ENCODE assay signal across 24 cellular contexts in genomic region chr4:30840571-30840970, GRCh38.
DNase-seq lines count a peak whose midpoint lies in the region; ATAC-seq and TF ChIP-seq lines count a peak whose summit lies in the region.
"Had no signal": no experiment of that assay in that cellular context is flagged by ENCODE, and none has a peak within 500 bp of the region (broad histone marks: within the 10 kb centered on the region; RNA-seq: fewer than 3 reads in every experiment).

No MANE protein-coding gene starts in this region.

- no peaks in the 10 kb centered on the region for H3K9me2 ChIP-seq in SK-N-SH

- POLR2A ChIA-PET in SK-N-SH (lab: Yijun Ruan, JAX) = no interaction called here

- H3K9me3 Mint-ChIP-seq in activated CD4-positive, alpha-beta T cell treated with anti-CD3 and anti-CD28 coated beads, Interleukin-2, amount 10 ng/mL, durations not matched to agents 24 days and 14 days = no peaks in the 10 kb centered on the region
- H3K9me3 Mint-ChIP-seq: activated CD4-positive, alpha-beta T cell treated with anti-CD3 and anti-CD28 coated beads, Interleukin-2, amount 10 ng/mL, durations not matched to agents 7 days and 5 days; brain had no signal

- peaks cover 9 to 10% of the 10 kb centered on the region in 2 experiments; a peak in 3 of 4 replicates for H3K4me1 ChIP-seq in SK-N-SH (ENCODE audit: control insufficient read depth in 1 of 2, insufficient read depth in 2 of 2, low read depth in 1 of 2, low read length in 1 of 2)
- H3K4me1 ChIP-seq: spleen, upper lobe of left lung had no signal

- 62% methylated on average over 3 of the region's 3 CpGs for WGBS in SK-N-SH (ENCODE audit: low lambda C conversion rate)

- DNase-seq in SK-N-SH = no peak
- DNase-seq in SK-MEL-5 (ENCODE audit: low read depth, low spot score) = peak; percentile 44
- DNase-seq in foreskin melanocyte = peak; percentile 48
- DNase-seq in stimulated activated naive CD4-positive, alpha-beta T cell treated with Interleukin-2 at 50 U/mL for 16 hours (lab: John Stamatoyannopoulos, UW) = no peak
- DNase-seq in NCI-H774 (lab: John Stamatoyannopoulos, UW) = no peak
- DNase-seq in activated CD4-positive, alpha-beta T cell treated with anti-CD3 and anti-CD28 coated beads, Interleukin-2, amount 10 ng/mL, durations not matched to agents 24 days and 14 days = no peak
- DNase-seq: activated CD4-positive, alpha-beta T cell treated with anti-CD3 and anti-CD28 coated beads, Interleukin-2, amount 10 ng/mL, durations not matched to agents 7 days and 5 days; BE2C; Caco-2; cortex of kidney; EL; HFFc6; immature natural killer cell; NCI-H1694; NCI-H345; spleen; stimulated activated CD4-positive, alpha-beta T cell treated with anti-CD3 and anti-CD28 coated beads, Interleukin-4, amount 100 ng/mL, for 24 hours; stimulated activated naive CD8-positive, alpha-beta T cell treated with anti-CD3 and anti-CD28 coated beads, Interleukin-15, amount 100 ng/mL, for 72 hours; T-cell; upper lobe of left lung had no signal

- H3K27ac Mint-ChIP-seq in activated CD4-positive, alpha-beta T cell treated with anti-CD3 and anti-CD28 coated beads, Interleukin-2, amount 10 ng/mL, durations not matched to agents 24 days and 14 days = no peak overlapping the region
- H3K27ac Mint-ChIP-seq: activated CD4-positive, alpha-beta T cell treated with anti-CD3 and anti-CD28 coated beads, Interleukin-2, amount 10 ng/mL, durations not matched to agents 7 days and 5 days; activated naive CD4-positive, alpha-beta T cell treated with anti-CD3 and anti-CD28 coated beads, Interleukin-2, amount 50 U/mL, for 72 hours; HFFc6; immature natural killer cell; stimulated activated naive CD8-positive, alpha-beta T cell treated with anti-CD3 and anti-CD28 coated beads, Interleukin-15, amount 100 ng/mL, for 72 hours; T-cell had no signal

- no peaks in the 10 kb centered on the region for H3K9me3 ChIP-seq in SK-N-SH
- H3K9me3 ChIP-seq: BE2C, Caco-2, spleen, upper lobe of left lung had no signal

- peak; percentile 54 for ATAC-seq in SK-N-SH treated with all-trans-retinoic acid at 6 μM for 48 hours
- ATAC-seq in HG02840 (IDR thresholded peaks at IDR 0.05; ENCODE audit: low FRiP score, unreplicated experiment) = no peak
- ATAC-seq: activated naive CD4-positive, alpha-beta T cell treated with anti-CD3 and anti-CD28 coated beads, Interleukin-2, amount 50 U/mL, for 72 hours; stimulated activated naive CD8-positive, alpha-beta T cell treated with anti-CD3 and anti-CD28 coated beads, Interleukin-15, amount 100 ng/mL, for 72 hours; T-cell had no signal

- no peak overlapping the region for H2AFZ ChIP-seq in SK-N-SH (ENCODE audit: low read depth)

- CTCF ChIA-PET in SK-N-SH (lab: Yijun Ruan, JAX) = no interaction called here

- no peaks in the 10 kb centered on the region for H3K79me2 ChIP-seq in SK-N-SH (ENCODE audit: insufficient read depth)

- H3K9ac ChIP-seq in SK-N-SH = no peak overlapping the region

- no peak overlapping the region for H3K4me2 ChIP-seq in SK-N-SH

- in situ Hi-C loops in SK-MEL-5 (cut with HindIII; ENCODE audit: low pct_unique_long_range_greater_than_20kb, low sequenced_read_pairs) = no loop called here

- H3K36me3 Mint-ChIP-seq in activated CD4-positive, alpha-beta T cell treated with anti-CD3 and anti-CD28 coated beads, Interleukin-2, amount 10 ng/mL, durations not matched to agents 24 days and 14 days (ENCODE audit: low read depth) = no peaks in the 10 kb centered on the region
- H3K36me3 Mint-ChIP-seq: activated naive CD4-positive, alpha-beta T cell treated with anti-CD3 and anti-CD28 coated beads, Interleukin-2, amount 50 U/mL, for 72 hours; brain; immature natural killer cell; T-cell had no signal

- intact Hi-C loops in activated CD4-positive, alpha-beta T cell treated with anti-CD3 and anti-CD28 coated beads, Interleukin-2, amount 10 ng/mL, durations not matched to agents 24 days and 14 days (cut with micrococcal nuclease) = no loop called here

- no peak for TF ChIP-seq EP300 in SK-N-SH (IDR thresholded peaks at IDR 0.05; ENCODE audit: borderline replicate concordance in 1 of 2, low read depth in 1 of 2, low read length in 1 of 2)

- no peak overlapping the region for H3K4me3 ChIP-seq in SK-N-SH (ENCODE audit: low read depth in 2 of 2, low read length in 1 of 2)
- H3K4me3 ChIP-seq: spleen, upper lobe of left lung had no signal

- H3K27me3 ChIP-seq in SK-N-SH (ENCODE audit: insufficient read depth) = no peaks in the 10 kb centered on the region
- H3K27me3 ChIP-seq: BE2C, spleen, upper lobe of left lung had no signal

- no peaks in the 10 kb centered on the region for H4K20me1 ChIP-seq in SK-N-SH (ENCODE audit: insufficient read depth)

- no peak overlapping the region; a peak in 1 of 4 replicates for H3K27ac ChIP-seq in SK-N-SH (ENCODE audit: low read depth in 2 of 2, low read length in 1 of 2)
- H3K27ac ChIP-seq: upper lobe of left lung had no signal

- H3K36me3 ChIP-seq in SK-N-SH (replicated peaks in 1 of 2; ENCODE audit: control insufficient read depth in 1 of 2, insufficient read depth in 2 of 2, low read length in 1 of 2) = no peaks in the 10 kb centered on the region
- H3K36me3 ChIP-seq: BE2C, spleen, upper lobe of left lung had no signal

- no peak for TF ChIP-seq CTCF in SK-N-SH (IDR thresholded peaks at IDR 0.05)

- H3K4me3 Mint-ChIP-seq in activated CD4-positive, alpha-beta T cell treated with anti-CD3 and anti-CD28 coated beads, Interleukin-2, amount 10 ng/mL, durations not matched to agents 24 days and 14 days = no peak overlapping the region
- H3K4me3 Mint-ChIP-seq: activated CD4-positive, alpha-beta T cell treated with anti-CD3 and anti-CD28 coated beads, Interleukin-2, amount 10 ng/mL, durations not matched to agents 7 days and 5 days; HFFc6; immature natural killer cell; stimulated activated naive CD8-positive, alpha-beta T cell treated with anti-CD3 and anti-CD28 coated beads, Interleukin-15, amount 100 ng/mL, for 72 hours; T-cell had no signal

- H3K4me1 Mint-ChIP-seq in activated CD4-positive, alpha-beta T cell treated with anti-CD3 and anti-CD28 coated beads, Interleukin-2, amount 10 ng/mL, durations not matched to agents 24 days and 14 days = no peaks in the 10 kb centered on the region
- H3K4me1 Mint-ChIP-seq: activated CD4-positive, alpha-beta T cell treated with anti-CD3 and anti-CD28 coated beads, Interleukin-2, amount 10 ng/mL, durations not matched to agents 7 days and 5 days; immature natural killer cell; stimulated activated naive CD8-positive, alpha-beta T cell treated with anti-CD3 and anti-CD28 coated beads, Interleukin-15, amount 100 ng/mL, for 72 hours; T-cell had no signal

- H3F3A ChIP-seq in SK-N-SH (replicated peaks; ENCODE audit: insufficient read depth) = no peaks in the 10 kb centered on the region

- H3K27me3 Mint-ChIP-seq in activated CD4-positive, alpha-beta T cell treated with anti-CD3 and anti-CD28 coated beads, Interleukin-2, amount 10 ng/mL, durations not matched to agents 24 days and 14 days = no peaks in the 10 kb centered on the region
- H3K27me3 Mint-ChIP-seq: activated CD4-positive, alpha-beta T cell treated with anti-CD3 and anti-CD28 coated beads, Interleukin-2, amount 10 ng/mL, durations not matched to agents 7 days and 5 days; brain; stimulated activated naive CD8-positive, alpha-beta T cell treated with anti-CD3 and anti-CD28 coated beads, Interleukin-15, amount 100 ng/mL, for 72 hours; T-cell had no signal

- TF ChIP-seq RAD21 in SK-N-SH (IDR thresholded peaks at IDR 0.05; ENCODE audit: low read length) = no peak

TF ChIP-seq in SK-N-SH treated with all-trans-retinoic acid at 6 μM for 48 hours, 23 proteins besides CTCF, POLR2A, EP300 and RAD21 (continues in another document):
- TF ChIP-seq TOX (CRISPR knock-in tag; IDR thresholded peaks at IDR 0.05; ENCODE audit: borderline replicate concordance) (no peak), ISL1 (CRISPR knock-in tag; IDR thresholded peaks at IDR 0.05) (no peak), ZNF565 (CRISPR knock-in tag; conservative IDR thresholded peaks at IDR 0.05; ENCODE audit: low read depth) (no peak), ZFP30 (CRISPR knock-in tag; IDR thresholded peaks at IDR 0.05) (no peak), TCF4 (CRISPR knock-in tag; IDR thresholded peaks at IDR 0.05; ENCODE audit: borderline replicate concordance) (no peak), CSDC2 (CRISPR knock-in tag; IDR thresholded peaks at IDR 0.05) (no peak), CREB5 (CRISPR knock-in tag; IDR thresholded peaks at IDR 0.05; ENCODE audit: low read depth) (no peak), PPARA (CRISPR knock-in tag; IDR thresholded peaks at IDR 0.05; ENCODE audit: borderline replicate concordance) (no peak)

TF ChIP-seq in SK-N-SH, 30 proteins besides CTCF, POLR2A, EP300 and RAD21 (continues in another document):
- TF ChIP-seq TEAD4 (IDR thresholded peaks at IDR 0.05; ENCODE audit: borderline replicate concordance, insufficient read depth) (no peak), USF1 (IDR thresholded peaks at IDR 0.05; ENCODE audit: borderline replicate concordance, low read depth) (no peak), NFIC (IDR thresholded peaks at IDR 0.05; ENCODE audit: borderline replicate concordance) (no peak), EZH2phosphoT487 (IDR thresholded peaks at IDR 0.05; ENCODE audit: borderline replicate concordance, low read depth) (no peak), PBX3 (IDR thresholded peaks at IDR 0.05) (no peak), GATA2 (CRISPR knock-in tag; IDR thresholded peaks at IDR 0.05) (no peak)

Comparison
In these comparisons a context has a peak if more than half of its experiments do, and no peak if none do; other contexts are left out.
1. DNase-seq: peak in SK-MEL-5 (single experiment) and foreskin melanocyte (single experiment); none in SK-N-SH (single experiment), stimulated activated naive CD4-positive, alpha-beta T cell treated with Interleukin-2 at 50 U/mL for 16 hours (single experiment), NCI-H774 (single experiment) and activated CD4-positive, alpha-beta T cell treated with anti-CD3 and anti-CD28 coated beads, Interleukin-2, amount 10 ng/mL, durations not matched to agents 24 days and 14 days (single experiment).